ENCODE assay signal across 8 cellular contexts in genomic region chr2:113157108-113157896, GRCh38. TPM values are rescaled to one million over a fixed set of nuclear protein-coding genes. Genes with fewer than 3 reads are reported as not detected.
DNase-seq lines count a peak whose midpoint lies in the region; ATAC-seq and TF ChIP-seq lines count a peak whose summit lies in the region.

No MANE protein-coding gene starts in this region.

- no peaks in the 10 kb centered on the region for H3K9me3 Mint-ChIP-seq in CD8-positive, alpha-beta T cell
- no peaks in the 10 kb centered on the region for H3K9me3 Mint-ChIP-seq in activated CD8-positive, alpha-beta memory T cell treated with anti-CD3 and anti-CD28 coated beads, Interleukin-2, amount 10 ng/mL, durations not matched to agents 7 days and 5 days (ENCODE audit: low read depth)

- POLR2A ChIA-PET in CD8-positive, alpha-beta T cell (lab: Charles Lee): interaction anchor here (0.6 to 5.1 kb wide), 11 partner anchors 8 to 36 kb away, joined by 3 to 59 read pairs (median 4); partner anchors contain the start of gene PSD4

- peak overlapping the region; percentile 76 for H3K4me3 ChIP-seq in CD8-positive, alpha-beta T cell (ENCODE audit: low read depth, low read length)
- peak overlapping the region; percentile 22 for H3K4me3 ChIP-seq in fibroblast of mammary gland (ENCODE audit: control insufficient read depth, low read depth, low read length)

- CTCF ChIA-PET in CD8-positive, alpha-beta T cell (lab: Charles Lee): interaction anchor here (0.7 to 4.8 kb wide), 13 partner anchors 8 to 213 kb away, joined by 3 to 51 read pairs (median 5); partner anchors contain the start of gene PSD4
- CTCF ChIA-PET in activated CD8-positive, alpha-beta memory T cell treated with anti-CD3 and anti-CD28 coated beads, Interleukin-2, amount 10 ng/mL, durations not matched to agents 7 days and 5 days (lab: Charles Lee): interaction anchor here (0.8 to 5.2 kb wide), 9 partner anchors 10 to 42 kb away, joined by 3 to 62 read pairs (median 12); partner anchors contain the start of gene PSD4

- intact Hi-C loops in CD8-positive, alpha-beta T cell (cut with DNase I, micrococcal nuclease): loop anchor here (1.0 to 2.0 kb wide), 4 partner anchors 10 to 19 kb away; partner anchors contain the start of gene PSD4 (in 1 of the 2)

- H3K4me1 ChIP-seq in CD8-positive, alpha-beta T cell (ENCODE audit: insufficient read depth, low read length): peaks cover 20% of the 10 kb centered on the region

- peak; percentile 83 for ATAC-seq in CD8-positive, alpha-beta T cell
- ATAC-seq in GM21515 (IDR thresholded peaks at IDR 0.05; ENCODE audit: unreplicated experiment): peak; percentile 69
- peak; percentile 93 for ATAC-seq in activated CD8-positive, alpha-beta memory T cell treated with anti-CD3 and anti-CD28 coated beads, Interleukin-2, amount 10 ng/mL, durations not matched to agents 7 days and 5 days
- ATAC-seq in omental fat pad (ENCODE audit: low FRiP score): peak; percentile 80
- ATAC-seq in GM21367 (IDR thresholded peaks at IDR 0.05; ENCODE audit: unreplicated experiment): no peak

- H3K9me3 ChIP-seq in CD8-positive, alpha-beta T cell (ENCODE audit: low read length): no peaks in the 10 kb centered on the region

- peak overlapping the region; percentile 91 for H3K4me3 Mint-ChIP-seq in CD8-positive, alpha-beta T cell
- peak overlapping the region; percentile 80 for H3K4me3 Mint-ChIP-seq in activated CD8-positive, alpha-beta memory T cell treated with anti-CD3 and anti-CD28 coated beads, Interleukin-2, amount 10 ng/mL, durations not matched to agents 7 days and 5 days

- H3K27ac ChIP-seq in CD8-positive, alpha-beta T cell (ENCODE audit: low read depth, low read length): peak overlapping the region; percentile 55

- peak overlapping the region; percentile 91 for H3K27ac Mint-ChIP-seq in CD8-positive, alpha-beta T cell
- H3K27ac Mint-ChIP-seq in activated CD8-positive, alpha-beta memory T cell treated with anti-CD3 and anti-CD28 coated beads, Interleukin-2, amount 10 ng/mL, durations not matched to agents 7 days and 5 days: peak overlapping the region; percentile 79

- H3K27me3 Mint-ChIP-seq in CD8-positive, alpha-beta T cell (ENCODE audit: low read depth): no peaks in the 10 kb centered on the region
- H3K27me3 Mint-ChIP-seq in activated CD8-positive, alpha-beta memory T cell treated with anti-CD3 and anti-CD28 coated beads, Interleukin-2, amount 10 ng/mL, durations not matched to agents 7 days and 5 days: peaks cover 9% of the 10 kb centered on the region

- peak in 5 of 7 experiments; percentile 34 to 75 (median 47) for DNase-seq in CD8-positive, alpha-beta T cell
- DNase-seq in M059J (ENCODE audit: low read depth) (peak; percentile 56), fibroblast of mammary gland (ENCODE audit: low read depth) (no peak), omental fat pad (ENCODE audit: low spot score) (no peak), G401 (ENCODE audit: low spot score) (no peak)
- DNase-seq in activated CD8-positive, alpha-beta memory T cell treated with anti-CD3 and anti-CD28 coated beads, Interleukin-2, amount 10 ng/mL, durations not matched to agents 7 days and 5 days: peak; percentile 67

- H3K36me3 Mint-ChIP-seq in CD8-positive, alpha-beta T cell: peaks cover 2% of the 10 kb centered on the region
- peaks cover 4% of the 10 kb centered on the region for H3K36me3 Mint-ChIP-seq in activated CD8-positive, alpha-beta memory T cell treated with anti-CD3 and anti-CD28 coated beads, Interleukin-2, amount 10 ng/mL, durations not matched to agents 7 days and 5 days

- no peaks in the 10 kb centered on the region for H3K36me3 ChIP-seq in CD8-positive, alpha-beta T cell (ENCODE audit: insufficient read depth, low read length)

- in situ Hi-C loops in G401 (cut with HindIII; ENCODE audit: low sequenced_read_pairs): no loop called here

- no peaks in the 10 kb centered on the region for H3K27me3 ChIP-seq in CD8-positive, alpha-beta T cell (ENCODE audit: insufficient read depth, low read length)

- TF ChIP-seq CTCF in CD8-positive, alpha-beta T cell (IDR thresholded peaks at IDR 0.05): no peak
- no peak for TF ChIP-seq CTCF in fibroblast of mammary gland (conservative IDR thresholded peaks at IDR 0.05; ENCODE audit: control insufficient read depth, insufficient read depth, low read depth, low read length)
- no peak for TF ChIP-seq CTCF in omental fat pad (IDR thresholded peaks at IDR 0.05)

- H3K4me1 Mint-ChIP-seq in CD8-positive, alpha-beta T cell (ENCODE audit: low read depth): peaks cover 26% of the 10 kb centered on the region
- H3K4me1 Mint-ChIP-seq in activated CD8-positive, alpha-beta memory T cell treated with anti-CD3 and anti-CD28 coated beads, Interleukin-2, amount 10 ng/mL, durations not matched to agents 7 days and 5 days: peaks cover 17% of the 10 kb centered on the region

RNA-seq across cellular contexts. Expression of gene PSD4, which starts 16.5 kb away (rescaled TPM):
- 10 to 100 TPM; 80.6 to 86.2 TPM for total RNA-seq in CD8-positive, alpha-beta T cell
- total RNA-seq in M059J (2014; rRNA removed; shearing (Covaris generic)): 6.4 and 14.7 TPM in 2 replicates
- total RNA-seq in activated CD8-positive, alpha-beta memory T cell treated with anti-CD3 and anti-CD28 coated beads, Interleukin-2, amount 10 ng/mL, durations not matched to agents 7 days and 5 days: 100 to 1,000 TPM; 314 to 388 TPM
- 10 to 100 TPM in 3 of 4 donors, 1 to 10 TPM in 1; 6.3 to 27.6 (median 13.1) TPM for total RNA-seq in omental fat pad
- total RNA-seq in G401 (2014; rRNA removed; shearing (Covaris generic)): 0.25 TPM in 1 of 2 replicates, not detected in the other

RNA-seq across cellular contexts. Expression of gene IL1RN, which starts 29.9 kb away (rescaled TPM):
- total RNA-seq in CD8-positive, alpha-beta T cell: not detected
- 0.05 TPM in 1 of 2 replicates, not detected in the other for total RNA-seq in M059J (2014; rRNA removed; shearing (Covaris generic))
- 1 to 10 TPM; 1.8 TPM for total RNA-seq in activated CD8-positive, alpha-beta memory T cell treated with anti-CD3 and anti-CD28 coated beads, Interleukin-2, amount 10 ng/mL, durations not matched to agents 7 days and 5 days
- 100 to 1,000 TPM in 1 of 4 donors, 1 to 10 TPM in 3; 4.8 to 114 (median 7.1) TPM for total RNA-seq in omental fat pad
- not detected in 2 replicates for total RNA-seq in G401 (2014; rRNA removed; shearing (Covaris generic))

Comparison
In these comparisons a context has a peak if more than half of its experiments do, and no peak if none do; other contexts are left out.
1. DNase-seq: peak in CD8-positive, alpha-beta T cell (5 of 7), M059J (single experiment) and activated CD8-positive, alpha-beta memory T cell treated with anti-CD3 and anti-CD28 coated beads, Interleukin-2, amount 10 ng/mL, durations not matched to agents 7 days and 5 days (single experiment); none in fibroblast of mammary gland (single experiment), omental fat pad (single experiment) and G401 (single experiment).